Comparison of ENCODE assay signal across 17 cellular contexts in the genomic region with DNA sequence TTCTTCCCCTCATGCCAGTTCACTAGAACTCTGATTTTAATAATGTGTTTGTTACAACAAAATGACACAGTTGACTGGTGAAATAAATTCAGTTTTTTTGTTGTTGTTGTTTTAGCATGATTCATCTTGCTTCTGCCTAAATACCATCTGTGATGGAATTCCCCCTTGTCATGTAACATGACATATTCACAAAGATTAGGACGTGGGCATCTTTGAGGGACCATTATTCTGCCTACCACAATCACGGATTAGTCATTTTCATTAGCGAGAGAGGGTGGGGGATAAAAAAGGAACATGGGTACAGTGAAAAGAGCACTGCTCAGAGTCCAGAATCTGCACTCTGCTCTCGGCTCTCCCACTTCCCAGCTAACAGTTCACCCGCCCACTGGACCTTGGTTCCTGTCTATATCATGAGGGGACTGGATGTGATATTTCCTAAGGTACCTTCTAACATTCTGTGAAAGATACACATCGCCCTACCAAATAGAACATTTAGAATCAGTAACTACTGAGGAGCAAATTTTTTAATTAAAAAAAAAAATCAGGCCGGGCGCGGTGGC. TPM values are rescaled to one million over a fixed set of nuclear protein-coding genes. Genes with fewer than 3 reads are reported as not detected.
A peak's percentile ranks its signal among the peaks of the same experiment; 100 is the strongest.
DNase-seq lines count a peak whose midpoint lies in the region; ATAC-seq and TF ChIP-seq lines count a peak whose summit lies in the region.
"Had no signal": no experiment of that assay in that cellular context is flagged by ENCODE, and none has a peak within 500 bp of the region (broad histone marks: within the 10 kb centered on the region; RNA-seq: fewer than 3 reads in every experiment).

No MANE protein-coding gene starts in this region.

- H3K4me2 ChIP-seq in smooth muscle cell = no peak overlapping the region

- H3K79me2 ChIP-seq in smooth muscle cell (ENCODE audit: low read depth) = peaks cover 2% of the 10 kb centered on the region

- H3K4me3 ChIP-seq in smooth muscle cell (no peak overlapping the region), MG63 (no peak overlapping the region)
- H3K4me3 ChIP-seq: SJCRH30, suprapubic skin had no signal

- H3K27ac ChIP-seq in smooth muscle cell (ENCODE audit: low read depth) = peak overlapping the region; percentile 46
- H3K27ac ChIP-seq: SJCRH30, suprapubic skin had no signal

- H3K27me3 ChIP-seq in smooth muscle cell (ENCODE audit: low read depth) (no peaks in the 10 kb centered on the region), MG63 (no peaks in the 10 kb centered on the region)
- H3K27me3 ChIP-seq: SJCRH30, suprapubic skin had no signal

- no peaks in the 10 kb centered on the region for H3K9me3 Mint-ChIP-seq in activated T-cell treated with anti-CD3 and anti-CD28 coated beads, Interleukin-2, amount 50 U/mL, for 72 hours

- H3K27me3 Mint-ChIP-seq in activated T-cell treated with anti-CD3 and anti-CD28 coated beads, Interleukin-2, amount 50 U/mL, for 72 hours (ENCODE audit: low read depth) = no peaks in the 10 kb centered on the region

- H3K9me3 ChIP-seq in smooth muscle cell (replicated peaks; ENCODE audit: low read depth) = no peaks in the 10 kb centered on the region
- H3K9me3 ChIP-seq in MG63 = no peaks in the 10 kb centered on the region
- H3K9me3 ChIP-seq: SJCRH30, suprapubic skin had no signal

- no peak for DNase-seq in activated T-cell treated with anti-CD3 and anti-CD28 coated beads, Interleukin-2, amount 50 U/mL, for 72 hours
- no peak for DNase-seq in activated T-cell treated with anti-CD3 and anti-CD28 coated beads, Interleukin-2, amount 50 U/mL, for 1 hour
- DNase-seq in LHCN-M2 (ENCODE audit: low read depth) (peak; percentile 63), dermis blood vessel endothelial cell (peak; percentile 8), smooth muscle cell (lab: John Stamatoyannopoulos, UW; ENCODE audit: unreplicated experiment) (no peak), HT-29 (ENCODE audit: low spot score) (no peak), MG63 (no peak)
- DNase-seq: activated CD8-positive, alpha-beta memory T cell treated with anti-CD3 and anti-CD28 coated beads for 24 hours; activated effector memory CD4-positive, alpha-beta T cell treated with Interleukin-2 at 50 U/mL for 16 hours; anterior cingulate cortex; NCI-H2029 treated with DMSO at 0.1 percent for 48 hours; NCI-H510A; right cardiac atrium; SJCRH30 had no signal

- WGBS in smooth muscle cell (ENCODE audit: low lambda C conversion rate) = 87% methylated on average over 9 of the region's 9 CpGs

- no peak for TF ChIP-seq CTCF in smooth muscle cell (IDR thresholded peaks at IDR 0.05; ENCODE audit: borderline replicate concordance, insufficient read depth, poor library complexity, severe bottlenecking)

- H3F3A ChIP-seq in smooth muscle cell (ENCODE audit: low read depth) = no peaks in the 10 kb centered on the region

- H3K36me3 ChIP-seq in smooth muscle cell (ENCODE audit: low read depth) = no peaks in the 10 kb centered on the region
- no peaks in the 10 kb centered on the region for H3K36me3 ChIP-seq in MG63
- H3K36me3 ChIP-seq: SJCRH30 had no signal

- H3K27ac Mint-ChIP-seq in activated T-cell treated with anti-CD3 and anti-CD28 coated beads, Interleukin-2, amount 50 U/mL, for 72 hours = peak overlapping the region; percentile 94

- H2AFZ ChIP-seq in smooth muscle cell (ENCODE audit: low read depth) = no peak overlapping the region

- peaks cover 8% of the 10 kb centered on the region for H3K4me1 Mint-ChIP-seq in activated T-cell treated with anti-CD3 and anti-CD28 coated beads, Interleukin-2, amount 50 U/mL, for 72 hours (ENCODE audit: low read depth)

- H3K4me3 Mint-ChIP-seq in activated T-cell treated with anti-CD3 and anti-CD28 coated beads, Interleukin-2, amount 50 U/mL, for 72 hours = peak overlapping the region in 1 of 2 donors; percentile 68

- peaks cover 8 to 29% of the 10 kb centered on the region in 2 donors for H3K36me3 Mint-ChIP-seq in activated T-cell treated with anti-CD3 and anti-CD28 coated beads, Interleukin-2, amount 50 U/mL, for 72 hours (ENCODE audit: insufficient read depth in 2 of 2)

- no peaks in the 10 kb centered on the region for H4K20me1 ChIP-seq in smooth muscle cell (ENCODE audit: low read depth)

- peak; percentile 29 to 52 for ATAC-seq in activated T-cell treated with anti-CD3 and anti-CD28 coated beads, Interleukin-2, amount 50 U/mL, for 72 hours (replicated peaks in 1 of 2)
- ATAC-seq in HG03442 (IDR thresholded peaks at IDR 0.05; ENCODE audit: unreplicated experiment) = no peak
- ATAC-seq: left lobe of liver, right cardiac atrium had no signal

- H3K9ac ChIP-seq in smooth muscle cell (ENCODE audit: low read depth) = no peak overlapping the region

- H3K4me1 ChIP-seq in smooth muscle cell (ENCODE audit: low read depth) = no peaks in the 10 kb centered on the region
- H3K4me1 ChIP-seq: suprapubic skin had no signal

RNA-seq across cellular contexts. Expression of a gene that starts 11.3 kb away (rescaled TPM):
- total RNA-seq in activated T-cell treated with anti-CD3 and anti-CD28 coated beads, Interleukin-2, amount 50 U/mL, for 72 hours = 10 to 100 TPM; 75.0 to 82.4 TPM
- total RNA-seq in LHCN-M2 (2014; rRNA removed) = 44.1 and 46.7 TPM in 2 replicates
- 44.0 TPM for polyA plus RNA-seq in LHCN-M2 (2012)
- 75.9 and 94.3 TPM in 2 replicates for total RNA-seq in dermis blood vessel endothelial cell
- total RNA-seq in smooth muscle cell = 29.1 and 34.1 TPM in 2 replicates
- 38.4 and 44.9 TPM in 2 replicates for polyA plus RNA-seq in smooth muscle cell
- total RNA-seq in HT-29 (2014; rRNA removed; shearing (Covaris generic)) = 75.6 and 84.8 TPM in 2 replicates
- 0.36 and 2.6 TPM in 2 replicates for total RNA-seq in MG63 (2014; rRNA removed; shearing (Covaris generic); ENCODE audit: low replicate concordance)

RNA-seq across cellular contexts. Expression of a gene that starts 12.7 kb away (rescaled TPM):
- 10 to 100 TPM; 28.8 to 35.5 TPM for total RNA-seq in activated T-cell treated with anti-CD3 and anti-CD28 coated beads, Interleukin-2, amount 50 U/mL, for 72 hours
- total RNA-seq in LHCN-M2 (2014; rRNA removed) = 23.5 and 23.8 TPM in 2 replicates
- 4.3 TPM for polyA plus RNA-seq in LHCN-M2 (2012)
- total RNA-seq in dermis blood vessel endothelial cell = 11.7 and 16.2 TPM in 2 replicates
- 11.9 and 13.4 TPM in 2 replicates for total RNA-seq in smooth muscle cell
- polyA plus RNA-seq in smooth muscle cell = 8.1 and 8.8 TPM in 2 replicates
- total RNA-seq in HT-29 (2014; rRNA removed; shearing (Covaris generic)) = 28.3 and 33.1 TPM in 2 replicates
- 19.0 and 30.7 TPM in 2 replicates for total RNA-seq in MG63 (2014; rRNA removed; shearing (Covaris generic); ENCODE audit: low replicate concordance)

Comparison
In these comparisons a context has a peak if more than half of its experiments do, and no peak if none do; other contexts are left out.
1. DNase-seq: peak in LHCN-M2 (single experiment) and dermis blood vessel endothelial cell (single experiment); none in activated T-cell treated with anti-CD3 and anti-CD28 coated beads, Interleukin-2, amount 50 U/mL, for 72 hours (0 of 2), activated T-cell treated with anti-CD3 and anti-CD28 coated beads, Interleukin-2, amount 50 U/mL, for 1 hour (single experiment), smooth muscle cell (single experiment), HT-29 (single experiment) and MG63 (single experiment).